In genomic region chr19:13152854-13153626, GRCh38 we compare ENCODE assay signal across 1 cellular context.
TF ChIP-seq lines count a peak whose summit lies in the region.

No MANE protein-coding gene starts in this region.

TF ChIP-seq in HepG2, 621 proteins besides CTCF, POLR2A, EP300 and RAD21 (continued from another document and continues in another):
- TF ChIP-seq CEBPZ (IDR thresholded peaks at IDR 0.05; ENCODE audit: low read length) (no peak), PHF5A (CRISPR knock-in tag; IDR thresholded peaks at IDR 0.05; ENCODE audit: low read depth, unreplicated experiment) (no peak), SAFB2 (CRISPR knock-in tag; IDR thresholded peaks at IDR 0.05; ENCODE audit: borderline replicate concordance, low read depth) (peak; percentile 77), ZFX (CRISPR knock-in tag; IDR thresholded peaks at IDR 0.05; ENCODE audit: low read depth) (no peak; the same call in 1 of the 2 replicates), ZFP1 (CRISPR knock-in tag; IDR thresholded peaks at IDR 0.05) (0 out of 2 replicates have a peak, but pooled peaks have one; percentile 15), MIXL1 (CRISPR knock-in tag; IDR thresholded peaks at IDR 0.05) (0 out of 2 replicates have a peak, but pooled peaks have one; percentile 14), GMEB2 (CRISPR knock-in tag; IDR thresholded peaks at IDR 0.05; ENCODE audit: low read depth) (no peak), RFX5 (IDR thresholded peaks at IDR 0.05; ENCODE audit: low read depth, low read length) (peak; percentile 73), PHF21A (CRISPR knock-in tag; IDR thresholded peaks at IDR 0.05) (no peak), ZBTB1 (CRISPR knock-in tag; IDR thresholded peaks at IDR 0.05; ENCODE audit: borderline replicate concordance) (no peak), ZNF782 (CRISPR knock-in tag; IDR thresholded peaks at IDR 0.05; ENCODE audit: borderline replicate concordance) (no peak), SUZ12 (IDR thresholded peaks at IDR 0.05; ENCODE audit: low read depth, low read length) (no peak), NPAS2 (CRISPR knock-in tag; IDR thresholded peaks at IDR 0.05; ENCODE audit: borderline replicate concordance) (no peak), CREB3 (CRISPR knock-in tag; IDR thresholded peaks at IDR 0.05) (0 out of 2 replicates have a peak, but pooled peaks have one; percentile 48), ZHX2 (IDR thresholded peaks at IDR 0.05; ENCODE audit: low read depth) (0 out of 2 replicates have a peak, but pooled peaks have one; percentile 19), ZHX2 (CRISPR knock-in tag; IDR thresholded peaks at IDR 0.05; ENCODE audit: borderline replicate concordance) (no peak), MEIS1 (CRISPR knock-in tag; IDR thresholded peaks at IDR 0.05; ENCODE audit: borderline replicate concordance) (no peak), LBX2 (CRISPR knock-in tag; IDR thresholded peaks at IDR 0.05; ENCODE audit: borderline replicate concordance) (no peak), SALL2 (CRISPR knock-in tag; IDR thresholded peaks at IDR 0.05) (peak; percentile 46; the same call in 1 of the 2 replicates), ZBTB44 (CRISPR knock-in tag; IDR thresholded peaks at IDR 0.05) (no peak), NCOA2 (CRISPR knock-in tag; IDR thresholded peaks at IDR 0.05) (0 out of 2 replicates have a peak, but pooled peaks have one; percentile 18), ZNF770 (CRISPR knock-in tag; IDR thresholded peaks at IDR 0.05) (no peak), TEF (CRISPR knock-in tag; IDR thresholded peaks at IDR 0.05) (peak; percentile 78; the same call in 1 of the 2 replicates), THRA (CRISPR knock-in tag; IDR thresholded peaks at IDR 0.05; ENCODE audit: borderline replicate concordance) (peak; percentile 57), PATZ1 (CRISPR knock-in tag; IDR thresholded peaks at IDR 0.05) (no peak; the same call in 1 of the 2 replicates), ZNF670 (CRISPR knock-in tag; IDR thresholded peaks at IDR 0.05; ENCODE audit: borderline replicate concordance) (no peak), PLRG1 (conservative IDR thresholded peaks at IDR 0.05) (no peak), KLF6 (CRISPR knock-in tag; IDR thresholded peaks at IDR 0.05) (peak; percentile 73), RELA (CRISPR knock-in tag; IDR thresholded peaks at IDR 0.05) (no peak; the same call in 1 of the 2 replicates), ZFP36L2 (CRISPR knock-in tag; IDR thresholded peaks at IDR 0.05) (peak; percentile 36; the same call in 1 of the 2 replicates), THAP11 (CRISPR knock-in tag; IDR thresholded peaks at IDR 0.05) (peak; percentile 35; the same call in 1 of the 2 replicates), WIZ (CRISPR knock-in tag; IDR thresholded peaks at IDR 0.05) (no peak), SIX1 (CRISPR knock-in tag; IDR thresholded peaks at IDR 0.05; ENCODE audit: borderline replicate concordance) (no peak), ZNF605 (CRISPR knock-in tag; IDR thresholded peaks at IDR 0.05) (no peak), NAIF1 (CRISPR knock-in tag; IDR thresholded peaks at IDR 0.05; ENCODE audit: borderline replicate concordance) (no peak; the same call in 1 of the 2 replicates), RFXANK (CRISPR knock-in tag; IDR thresholded peaks at IDR 0.05) (no peak), ZNF263 (CRISPR knock-in tag; IDR thresholded peaks at IDR 0.05) (no peak), NFATC3 (CRISPR knock-in tag; IDR thresholded peaks at IDR 0.05) (no peak)
